23 cellular contexts compared by ENCODE assay signal in the genomic region with DNA sequence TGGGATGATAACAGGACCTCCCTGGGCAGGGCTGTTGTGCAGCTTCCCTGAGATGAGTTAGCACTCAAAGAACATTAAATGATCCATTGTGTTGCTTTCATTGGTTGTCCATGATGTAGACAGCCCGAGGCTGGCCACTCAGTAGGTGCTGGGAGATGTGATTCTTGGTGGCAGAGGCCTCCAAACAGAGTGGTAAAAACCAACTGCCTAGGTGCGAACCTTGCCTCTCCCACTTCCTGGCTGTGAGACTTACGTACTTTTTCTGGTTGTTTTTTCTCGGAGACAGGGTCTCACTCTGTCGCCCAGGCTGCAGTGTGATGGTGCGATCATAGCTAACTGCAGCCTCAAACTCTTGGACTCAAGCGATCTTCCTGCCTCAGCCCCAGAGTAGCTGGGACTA. TPM values are rescaled to one million over a fixed set of nuclear protein-coding genes. Genes with fewer than 3 reads are reported as not detected.
"Had no signal": no experiment of that assay in that cellular context is flagged by ENCODE, and none has a peak within 500 bp of the region (broad histone marks: within the 10 kb centered on the region; RNA-seq: fewer than 3 reads in every experiment).

No MANE protein-coding gene starts in this region.

- H3K9me3 Mint-ChIP-seq: activated naive CD8-positive, alpha-beta T cell treated with anti-CD3 and anti-CD28 coated beads for 36 hours; activated T-helper 17 cell treated with anti-CD3 and anti-CD28 coated beads, Interleukin-2, amount 50 U/mL, for 72 hours; naive thymus-derived CD8-positive, alpha-beta T cell; T-helper 1 cell treated with Interleukin-12 subunit alpha and Interleukin-12 subunit beta and Interleukin-4 antibody, amounts not matched to agents 30 μg/mL and 1 μg/mL, for 36 hours had no signal

- H3K27ac Mint-ChIP-seq: activated naive CD8-positive, alpha-beta T cell treated with anti-CD3 and anti-CD28 coated beads for 36 hours; activated T-helper 17 cell treated with anti-CD3 and anti-CD28 coated beads, Interleukin-2, amount 50 U/mL, for 72 hours; stimulated activated naive B cell treated with anti-CD40 and anti-IgM and Interleukin-4, amounts not matched to agents 10 μg/mL and 1 μg/mL and 100 μg/mL, for 72 hours; T-helper 1 cell treated with Interleukin-12 subunit alpha and Interleukin-12 subunit beta and Interleukin-4 antibody, amounts not matched to agents 30 μg/mL and 1 μg/mL, for 36 hours; WTC11 had no signal

- H3K27me3 Mint-ChIP-seq: activated naive CD8-positive, alpha-beta T cell treated with anti-CD3 and anti-CD28 coated beads for 36 hours; activated T-helper 17 cell treated with anti-CD3 and anti-CD28 coated beads, Interleukin-2, amount 50 U/mL, for 72 hours; naive thymus-derived CD8-positive, alpha-beta T cell; stimulated activated naive B cell treated with anti-CD40 and anti-IgM and Interleukin-4, amounts not matched to agents 10 μg/mL and 1 μg/mL and 100 μg/mL, for 72 hours had no signal

- H3K4me3 Mint-ChIP-seq: activated naive CD8-positive, alpha-beta T cell treated with anti-CD3 and anti-CD28 coated beads for 36 hours; activated T-helper 17 cell treated with anti-CD3 and anti-CD28 coated beads, Interleukin-2, amount 50 U/mL, for 72 hours; stimulated activated naive B cell treated with anti-CD40 and anti-IgM and Interleukin-4, amounts not matched to agents 10 μg/mL and 1 μg/mL and 100 μg/mL, for 72 hours; T-helper 1 cell treated with Interleukin-12 subunit alpha and Interleukin-12 subunit beta and Interleukin-4 antibody, amounts not matched to agents 30 μg/mL and 1 μg/mL, for 36 hours; WTC11 had no signal

- H3K4me1 Mint-ChIP-seq: WTC11 had no signal

- ATAC-seq: activated T-helper 17 cell treated with anti-CD3 and anti-CD28 coated beads, Interleukin-2, amount 50 U/mL, for 72 hours; heart right ventricle; naive thymus-derived CD8-positive, alpha-beta T cell; psoas muscle; stimulated activated naive B cell treated with anti-CD40 and anti-IgM and Interleukin-4, amounts not matched to agents 10 μg/mL and 1 μg/mL and 100 μg/mL, for 72 hours; WTC11 had no signal

- DNase-seq: activated naive CD4-positive, alpha-beta T cell treated with Interleukin-2 at 50 U/mL for 16 hours; activated naive CD8-positive, alpha-beta T cell treated with anti-CD3 and anti-CD28 coated beads for 36 hours; cerebellar nuclear complex; cortex of kidney; erythroblast; foreskin fibroblast; heart right ventricle; kidney; psoas muscle; SJCRH30; stimulated activated CD4-positive, alpha-beta T cell treated with anti-CD3 and anti-CD28 coated beads, Interleukin-12 subunit alpha, Interleukin-12 subunit beta, amount 100 ng/mL, for 4 hours; stimulated activated CD4-positive, alpha-beta T cell treated with anti-CD3 and anti-CD28 coated beads, Interleukin-4, amount 100 ng/mL, for 4 hours; stimulated activated naive B cell treated with anti-CD40 and anti-IgM and Interleukin-4, amounts not matched to agents 10 μg/mL and 1 μg/mL and 100 μg/mL, for 72 hours; T1000; upper lobe of left lung had no signal

RNA-seq across cellular contexts. Expression of a gene that starts 12.4 kb away (rescaled TPM):
- total RNA-seq: fibroblast of lung, mesenteric fat pad, right atrium auricular region, thoracic aorta had no signal
